Comparison of ENCODE assay signal across 14 cellular contexts in the genomic region with DNA sequence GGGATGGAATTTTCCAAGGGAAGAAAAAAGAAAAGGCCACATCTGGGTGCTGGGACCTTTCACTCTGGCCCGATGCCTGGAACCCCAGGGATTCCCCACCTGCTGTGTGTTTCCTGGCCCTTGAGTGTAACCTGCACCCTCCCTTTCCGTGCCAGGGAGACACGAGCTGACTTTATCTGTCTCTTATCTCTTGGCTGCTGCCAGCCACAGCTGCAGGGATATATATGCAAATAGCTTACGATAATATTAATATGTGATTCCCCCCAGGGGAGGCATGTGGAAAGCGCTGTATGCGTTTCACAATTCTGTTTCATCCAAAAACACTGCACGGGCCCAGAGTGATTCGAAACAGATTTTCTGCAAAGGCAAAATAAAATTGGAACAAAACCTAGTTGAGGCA. TPM values are rescaled to one million over a fixed set of nuclear protein-coding genes. Genes with fewer than 3 reads are reported as not detected.
DNase-seq lines count a peak whose midpoint lies in the region; ATAC-seq, FAIRE-seq and TF ChIP-seq lines count a peak whose summit lies in the region.
"Had no signal": no experiment of that assay in that cellular context is flagged by ENCODE, and none has a peak within 500 bp of the region (broad histone marks: within the 10 kb centered on the region; RNA-seq: fewer than 3 reads in every experiment).

No MANE protein-coding gene starts in this region.

- CTCF ChIA-PET in A549 (lab: Yijun Ruan, JAX), result interaction anchor here (0.6 to 1.8 kb wide), 3 partner anchors 13 to 193 kb away, joined by 3 to 6 read pairs (median 5); a partner anchor contains a TSS

- no peaks in the 10 kb centered on the region for H3K9me3 ChIP-seq in A549
- H3K9me3 ChIP-seq in body of pancreas, result no peaks in the 10 kb centered on the region
- no peaks in the 10 kb centered on the region for H3K9me3 ChIP-seq in lower lobe of right lung

- no peak for FAIRE-seq in A549 (lab: Jason Lieb, UNC)
- no peak for FAIRE-seq in GM19239 (lab: Jason Lieb, UNC)
- FAIRE-seq: GM12891 had no signal

- 0 out of 5 replicates have a peak, but pooled peaks of 1 of the 2 experiments have one; percentile 38 for TF ChIP-seq EP300 in A549 (IDR thresholded peaks at IDR 0.05)

- no peak for TF ChIP-seq POLR2A in A549 (IDR thresholded peaks at IDR 0.05; ENCODE audit: low read length)
- no peak for TF ChIP-seq POLR2A in body of pancreas (IDR thresholded peaks at IDR 0.05)

- H3K4me1 ChIP-seq in A549, result peaks cover 23% of the 10 kb centered on the region
- peaks cover 30% of the 10 kb centered on the region for H3K4me1 ChIP-seq in body of pancreas
- H3K4me1 ChIP-seq in lower lobe of right lung, result peaks cover 30% of the 10 kb centered on the region

- intact Hi-C loops in body of pancreas (cut with DNase I), result no loop called here
- intact Hi-C loops in lower lobe of right lung (cut with DNase I), result no loop called here

- H3K36me3 ChIP-seq in body of pancreas (replicated peaks in 1 of 2; ENCODE audit: insufficient read depth in 1 of 2, low read depth in 2 of 2) (no peaks in the 10 kb centered on the region), lower lobe of right lung (no peaks in the 10 kb centered on the region)

- DNase-seq in A549 (ENCODE audit: low read depth in 1 of 2, low spot score in 1 of 2) (no peak), NCI-H1048 (lab: John Stamatoyannopoulos, UW) (peak; percentile 11), body of pancreas (peak; percentile 64 to 90 (median 80)), lower lobe of right lung (no peak), GM19239 (ENCODE audit: insufficient read length, low spot score) (no peak), GM13976 (ENCODE audit: low spot score) (no peak), DMS153 (lab: John Stamatoyannopoulos, UW) (no peak)
- DNase-seq: effector memory CD8-positive, alpha-beta T cell; HCEC 1CT; NCI-H774; stimulated activated naive CD4-positive, alpha-beta T cell; T-helper 9 cell had no signal

- TF ChIP-seq RAD21 in A549 (conservative IDR thresholded peaks at IDR 0.05 in 1 of 2, IDR thresholded peaks at IDR 0.05 in 1 of 2), result no peak

- peak overlapping the region; percentile 65 for H3K4me2 ChIP-seq in A549

- in situ Hi-C loops in GM13976 (cut with MboI; ENCODE audit: low sequenced_read_pairs, unreplicated experiment), result no loop called here

- H3K27ac ChIP-seq in A549 (peak overlapping the region; percentile 27 to 79; a peak in 4 of 6 replicates), body of pancreas (peak overlapping the region; percentile 16 to 77 (median 54)), lower lobe of right lung (no peak overlapping the region)

- H3K4me3 ChIP-seq in A549 (no peak overlapping the region), body of pancreas (no peak overlapping the region), lower lobe of right lung (peak overlapping the region; percentile 51)

- H3K27me3 ChIP-seq in body of pancreas (no peaks in the 10 kb centered on the region), lower lobe of right lung (ENCODE audit: low read depth) (peaks cover 21% of the 10 kb centered on the region)

- TF ChIP-seq CTCF in A549 (IDR thresholded peaks at IDR 0.05), result no peak
- no peak for TF ChIP-seq CTCF in body of pancreas (IDR thresholded peaks at IDR 0.05)
- no peak for TF ChIP-seq CTCF in lower lobe of right lung (IDR thresholded peaks at IDR 0.05)
- TF ChIP-seq CTCF in GM13976 (IDR thresholded peaks at IDR 0.05; ENCODE audit: borderline replicate concordance, control extremely low read depth, extremely low read depth, insufficient read depth, missing control alignments), result no peak

- 12% methylated on average over 8 of the region's 8 CpGs for WGBS in A549 (ENCODE audit: missing lambda C conversion rate)
- WGBS in body of pancreas, 2 donors, result 2 to 7% methylated on average over 8 of the region's 8 CpGs

- POLR2A ChIA-PET in A549 (lab: Yijun Ruan, JAX), result no interaction called here

- ATAC-seq in A549 (peak; percentile 40 to 55; a peak in 4 of 6 replicates), body of pancreas (peak; percentile 80), lower lobe of right lung (no peak), HG03457 (IDR thresholded peaks at IDR 0.05; ENCODE audit: unreplicated experiment) (no peak)
- ATAC-seq: effector memory CD8-positive, alpha-beta T cell had no signal

TF ChIP-seq in A549, 52 proteins besides CTCF, POLR2A, EP300 and RAD21:
- TF ChIP-seq POLR2AphosphoS2 (conservative IDR thresholded peaks at IDR 0.05; ENCODE audit: low read length) (no peak), GATA3 (IDR thresholded peaks at IDR 0.05; ENCODE audit: borderline replicate concordance) (peak; percentile 85), MAFK (IDR thresholded peaks at IDR 0.05; ENCODE audit: partially characterized antibody) (no peak), MYC (IDR thresholded peaks at IDR 0.05; ENCODE audit: borderline replicate concordance, low read length) (no peak), MAZ (IDR thresholded peaks at IDR 0.05; ENCODE audit: borderline replicate concordance, low read depth, low read length) (no peak)

RNA-seq across cellular contexts. Expression of a gene that starts 1.5 kb away (rescaled TPM):
- polyA plus RNA-seq in A549 (2011; rRNA removed), result 0.03 TPM in 1 of 2 replicates, not detected in the other
- 0.03 and 0.07 TPM in 2 replicates for polyA plus RNA-seq in A549 (2012; cell fraction: cytosol; rRNA removed)
- polyA plus RNA-seq in A549 (2012; cell fraction: nucleus; rRNA removed), result 0.09 and 0.19 TPM in 2 replicates
- 0.05 to 0.06 TPM in 2 of 3 replicates, not detected in the other for polyA plus RNA-seq in A549 (2017; fragmentation: RNase III; extraction: RNeasy Plus Mini Kit Qiagen cat#74134 plus additional on column Dnase treatment)
- polyA minus RNA-seq in A549 (2011; rRNA and poly(A)+ RNA removed), result 0.05 TPM in 1 of 2 replicates, not detected in the other
- 1 to 10 TPM; 2.3 to 6.9 TPM for total RNA-seq in body of pancreas
- total RNA-seq in lower lobe of right lung, result 11.0 TPM

RNA-seq across cellular contexts. Expression of a gene that starts 41.5 kb away (rescaled TPM):
- polyA plus RNA-seq in A549 (2011; rRNA removed), result 6.2 and 6.4 TPM in 2 replicates
- 1.6 and 1.7 TPM in 2 replicates for polyA plus RNA-seq in A549 (2012; cell fraction: cytosol; rRNA removed)
- 1.3 and 1.7 TPM in 2 replicates for polyA plus RNA-seq in A549 (2012; cell fraction: nucleus; rRNA removed)
- 2.7 to 3.1 TPM (median 2.8 TPM) in 3 replicates for polyA plus RNA-seq in A549 (2017; fragmentation: RNase III; extraction: RNeasy Plus Mini Kit Qiagen cat#74134 plus additional on column Dnase treatment)
- polyA minus RNA-seq in A549 (2011; rRNA and poly(A)+ RNA removed), result 11.1 and 11.2 TPM in 2 replicates
- total RNA-seq in body of pancreas, result 1 to 10 TPM; 4.6 to 8.6 TPM
- total RNA-seq in lower lobe of right lung, result 32.5 TPM

Comparison
In these comparisons a context has a peak if more than half of its experiments do, and no peak if none do; other contexts are left out.
1. ATAC-seq: peak in A549 (2 of 2) and body of pancreas (single experiment); none in lower lobe of right lung (0 of 2) and HG03457 (single experiment).
2. DNase-seq: peak in NCI-H1048 (single experiment) and body of pancreas (4 of 4); none in A549 (0 of 2), lower lobe of right lung (single experiment), GM19239 (single experiment), GM13976 (single experiment) and DMS153 (single experiment).